In genomic region chr1:154219511-154219910, GRCh38 we compare ENCODE assay signal across 8 cellular contexts. TPM values are rescaled to one million over a fixed set of nuclear protein-coding genes. Genes with fewer than 3 reads are reported as not detected.
A peak's percentile ranks its signal among the peaks of the same experiment; 100 is the strongest.
DNase-seq lines count a peak whose midpoint lies in the region; ATAC-seq and TF ChIP-seq lines count a peak whose summit lies in the region.

No MANE protein-coding gene starts in this region.

- no peaks in the 10 kb centered on the region for H3K9me3 ChIP-seq in SJSA1 (replicated peaks)
- H3K9me3 ChIP-seq in esophagus squamous epithelium: no peaks in the 10 kb centered on the region
- H3K9me3 ChIP-seq in osteoblast (ENCODE audit: low read depth, low read length): no peaks in the 10 kb centered on the region

- intact Hi-C loops in esophagus squamous epithelium (cut with DNase I): no loop called here

- H2AFZ ChIP-seq in osteoblast (ENCODE audit: low read length): no peak overlapping the region

- H3K4me2 ChIP-seq in osteoblast (ENCODE audit: insufficient read depth, low read length): peak overlapping the region; percentile 84

- peaks cover 57% of the 10 kb centered on the region for H3K36me3 Mint-ChIP-seq in activated CD8-positive, alpha-beta memory T cell treated with anti-CD3 and anti-CD28 coated beads, Interleukin-2, amount 10 ng/mL, durations not matched to agents 7 days and 5 days

- ATAC-seq in activated CD8-positive, alpha-beta memory T cell treated with anti-CD3 and anti-CD28 coated beads, Interleukin-2, amount 10 ng/mL, durations not matched to agents 7 days and 5 days: no peak

- H3K27me3 ChIP-seq in SJSA1 (replicated peaks): no peaks in the 10 kb centered on the region
- H3K27me3 ChIP-seq in esophagus squamous epithelium: no peaks in the 10 kb centered on the region
- no peaks in the 10 kb centered on the region for H3K27me3 ChIP-seq in osteoblast (ENCODE audit: insufficient read depth, low read length)

- peaks cover 22% of the 10 kb centered on the region for H3K4me1 ChIP-seq in SJSA1 (replicated peaks)
- H3K4me1 ChIP-seq in esophagus squamous epithelium: peaks cover 18 to 67% (median 34%) of the 10 kb centered on the region in 3 donors
- peaks cover 37% of the 10 kb centered on the region for H3K4me1 ChIP-seq in osteoblast (ENCODE audit: insufficient read depth, low read length)

- H3K4me3 ChIP-seq in SJSA1 (peak overlapping the region; percentile 70), esophagus squamous epithelium (peak overlapping the region; percentile 69 to 99 (median 90)), osteoblast (ENCODE audit: insufficient read depth, low read length) (peak overlapping the region; percentile 96)

- H3K79me2 ChIP-seq in osteoblast (ENCODE audit: insufficient read depth, low read length): peaks cover 81% of the 10 kb centered on the region

- H3K27ac Mint-ChIP-seq in activated CD8-positive, alpha-beta memory T cell treated with anti-CD3 and anti-CD28 coated beads, Interleukin-2, amount 10 ng/mL, durations not matched to agents 7 days and 5 days: peak overlapping the region; percentile 93

- H3K9me3 Mint-ChIP-seq in activated CD8-positive, alpha-beta memory T cell treated with anti-CD3 and anti-CD28 coated beads, Interleukin-2, amount 10 ng/mL, durations not matched to agents 7 days and 5 days (ENCODE audit: low read depth): peaks cover 2% of the 10 kb centered on the region

- no peak for TF ChIP-seq POLR2A in esophagus squamous epithelium (IDR thresholded peaks at IDR 0.05)

- H4K20me1 ChIP-seq in osteoblast (ENCODE audit: insufficient read depth, low read length): peaks cover 38% of the 10 kb centered on the region

- WGBS in esophagus squamous epithelium, 2 donors: 8 to 10% methylated on average over 5 of the region's 5 CpGs

- H3K27me3 Mint-ChIP-seq in activated CD8-positive, alpha-beta memory T cell treated with anti-CD3 and anti-CD28 coated beads, Interleukin-2, amount 10 ng/mL, durations not matched to agents 7 days and 5 days: no peaks in the 10 kb centered on the region

- peaks cover 60% of the 10 kb centered on the region for H3K4me1 Mint-ChIP-seq in activated CD8-positive, alpha-beta memory T cell treated with anti-CD3 and anti-CD28 coated beads, Interleukin-2, amount 10 ng/mL, durations not matched to agents 7 days and 5 days

- TF ChIP-seq CTCF in esophagus squamous epithelium (IDR thresholded peaks at IDR 0.05) (no peak), osteoblast (IDR thresholded peaks at IDR 0.05; ENCODE audit: extremely low read depth, low read depth, low read length) (no peak)

- H3K4me3 Mint-ChIP-seq in activated CD8-positive, alpha-beta memory T cell treated with anti-CD3 and anti-CD28 coated beads, Interleukin-2, amount 10 ng/mL, durations not matched to agents 7 days and 5 days: peak overlapping the region; percentile 99

- CTCF ChIA-PET in activated CD8-positive, alpha-beta memory T cell treated with anti-CD3 and anti-CD28 coated beads, Interleukin-2, amount 10 ng/mL, durations not matched to agents 7 days and 5 days (lab: Charles Lee): interaction anchor here (1.0 to 2.9 kb wide), 9 partner anchors 20 to 274 kb away, joined by 3 to 9 read pairs (median 4); partner anchors contain the start of genes ATP8B2 and HAX1

- no peak for DNase-seq in activated CD8-positive, alpha-beta memory T cell treated with anti-CD3 and anti-CD28 coated beads, Interleukin-2, amount 10 ng/mL, durations not matched to agents 7 days and 5 days
- DNase-seq in activated CD8-positive, alpha-beta memory T cell treated with anti-CD3 and anti-CD28 coated beads, Interleukin-2, amount 50 U/mL, for 4 hours: no peak
- DNase-seq in SJSA1 (ENCODE audit: low read depth in 1 of 2, low spot score in 2 of 2) (peak in 1 of 2 experiments; percentile 35), esophagus squamous epithelium (lab: John Stamatoyannopoulos, UW) (no peak), osteoblast (ENCODE audit: insufficient read length, low spot score, missing footprints) (peak; percentile 67), COLO668 (lab: John Stamatoyannopoulos, UW; ENCODE audit: unreplicated experiment) (no peak)
- no peak for DNase-seq in activated effector memory CD4-positive, alpha-beta T cell treated with anti-CD3 and anti-CD28 coated beads, Interleukin-2, amount 50 U/mL, for 16 hours
- DNase-seq in activated CD4-positive, CD25-positive, alpha-beta regulatory T cell treated with anti-CD3 and anti-CD28 coated beads, Interleukin-2, amount 50 U/mL, for 72 hours: no peak

- peak overlapping the region; percentile 94; the same call in 1 of the 2 replicates for H3K27ac ChIP-seq in SJSA1
- H3K27ac ChIP-seq in esophagus squamous epithelium: peak overlapping the region; percentile 98 to 99 (median 98)
- H3K27ac ChIP-seq in osteoblast (ENCODE audit: low read depth, low read length): peak overlapping the region; percentile 100

- H3K36me3 ChIP-seq in SJSA1 (peaks cover 61% of the 10 kb centered on the region), esophagus squamous epithelium (peaks cover 0 to 47% (median 3%) of the 10 kb centered on the region in 3 donors), osteoblast (ENCODE audit: insufficient read depth, low read length) (peaks cover 28% of the 10 kb centered on the region)

RNA-seq across cellular contexts. Expression of gene UBAP2L, which starts 1.2 kb away (rescaled TPM):
- total RNA-seq in activated CD8-positive, alpha-beta memory T cell treated with anti-CD3 and anti-CD28 coated beads, Interleukin-2, amount 10 ng/mL, durations not matched to agents 7 days and 5 days: 100 to 1,000 TPM; 162 to 201 TPM
- 83.4 and 92.1 TPM in 2 replicates for total RNA-seq in SJSA1 (2014; rRNA removed; shearing (Covaris generic))
- total RNA-seq in esophagus squamous epithelium: 10 to 100 TPM; 57.8 to 69.5 (median 69.1) TPM
- total RNA-seq in osteoblast: 88.3 and 98.1 TPM in 2 replicates

RNA-seq across cellular contexts. Expression of gene CFAP141, which starts 13.4 kb away (rescaled TPM):
- total RNA-seq in activated CD8-positive, alpha-beta memory T cell treated with anti-CD3 and anti-CD28 coated beads, Interleukin-2, amount 10 ng/mL, durations not matched to agents 7 days and 5 days: not detected
- total RNA-seq in SJSA1 (2014; rRNA removed; shearing (Covaris generic)): not detected in 2 replicates
- not detected for total RNA-seq in esophagus squamous epithelium
- total RNA-seq in osteoblast: not detected in 2 replicates

RNA-seq across cellular contexts. Expression of gene TPM3, which starts 27.6 kb away (rescaled TPM):
- total RNA-seq in activated CD8-positive, alpha-beta memory T cell treated with anti-CD3 and anti-CD28 coated beads, Interleukin-2, amount 10 ng/mL, durations not matched to agents 7 days and 5 days: 100 to 1,000 TPM; 678 to 780 TPM
- total RNA-seq in SJSA1 (2014; rRNA removed; shearing (Covaris generic)): 847 and 1,117 TPM in 2 replicates
- 100 to 1,000 TPM; 216 to 387 (median 316) TPM for total RNA-seq in esophagus squamous epithelium
- 299 and 306 TPM in 2 replicates for total RNA-seq in osteoblast

RNA-seq across cellular contexts. Expression of gene HAX1, which starts 52.9 kb away (rescaled TPM):
- 100 to 1,000 TPM; 104 to 123 TPM for total RNA-seq in activated CD8-positive, alpha-beta memory T cell treated with anti-CD3 and anti-CD28 coated beads, Interleukin-2, amount 10 ng/mL, durations not matched to agents 7 days and 5 days
- total RNA-seq in SJSA1 (2014; rRNA removed; shearing (Covaris generic)): 175 and 184 TPM in 2 replicates
- total RNA-seq in esophagus squamous epithelium (100 to 1,000 TPM in 1 of 4 donors, 10 to 100 TPM in 3; 39.3 to 105 (median 88.9) TPM), osteoblast (149 and 152 TPM in 2 replicates)
